19 cellular contexts compared by ENCODE assay signal in the genomic region with DNA sequence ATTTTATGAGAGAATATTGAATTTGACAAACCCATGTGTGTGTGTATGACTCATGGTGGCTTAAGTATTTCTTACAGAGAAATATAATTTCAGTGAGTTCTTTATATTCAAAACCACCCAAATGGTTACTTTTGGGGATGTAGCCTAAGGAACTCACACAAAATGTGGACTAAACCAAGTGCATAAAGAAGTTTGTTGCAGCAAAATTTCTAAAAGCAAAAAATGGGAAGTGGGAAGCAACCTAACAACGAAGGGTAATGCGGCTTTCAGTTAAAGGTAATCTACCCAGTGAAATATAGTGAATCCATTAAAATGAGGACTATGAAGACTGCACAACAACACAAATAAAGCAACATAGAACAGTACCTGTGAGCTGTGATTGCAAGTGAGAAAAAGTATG.
"Had no signal": no experiment of that assay in that cellular context is flagged by ENCODE, and none has a peak within 500 bp of the region (broad histone marks: within the 10 kb centered on the region; RNA-seq: fewer than 3 reads in every experiment).

No MANE protein-coding gene starts in this region.

- H3K36me3 ChIP-seq: left lung, right lobe of liver, tibial artery had no signal

- H3K27me3 Mint-ChIP-seq: brain had no signal

- H3K9me3 Mint-ChIP-seq: activated naive CD4-positive, alpha-beta T cell treated with anti-CD3 and anti-CD28 coated beads, Interleukin-2, amount 50 U/mL, for 72 hours; neural crest cell; stimulated activated naive CD8-positive, alpha-beta T cell treated with anti-CD3 and anti-CD28 coated beads, Interleukin-15, Interleukin-2, amounts not matched to agents 100 ng/mL and 50 ng/mL, for 24 hours had no signal

- DNase-seq: activated T-cell treated with anti-CD3 and anti-CD28 coated beads, Interleukin-2, amount 50 U/mL, for 1 hour; aorta; effector memory CD8-positive, alpha-beta T cell; foreskin melanocyte; immature natural killer cell; left lung; naive thymus-derived CD4-positive, alpha-beta T cell; posterior cingulate gyrus; right lobe of liver; stimulated activated CD4-positive, alpha-beta T cell treated with anti-CD3 and anti-CD28 coated beads, Interleukin-1b, Interleukin-23, amount 100 ng/mL, for 48 hours; tibial artery had no signal

- H3K4me1 ChIP-seq: right lobe of liver, tibial artery had no signal

- H3K4me3 ChIP-seq: hepatocyte, left lung, lung, right lobe of liver, skin epidermis, tibial artery had no signal

- ATAC-seq: activated naive CD4-positive, alpha-beta T cell treated with anti-CD3 and anti-CD28 coated beads, Interleukin-2, amount 50 U/mL, for 72 hours; effector memory CD8-positive, alpha-beta T cell; esophagus mucosa had no signal

- H3K36me3 Mint-ChIP-seq: activated naive CD4-positive, alpha-beta T cell treated with anti-CD3 and anti-CD28 coated beads, Interleukin-2, amount 50 U/mL, for 72 hours; brain; immature natural killer cell; naive thymus-derived CD4-positive, alpha-beta T cell had no signal

- H3K9me3 ChIP-seq: left lung, right lobe of liver, tibial artery had no signal

- H3K27ac ChIP-seq: hepatocyte, right lobe of liver, skin epidermis, tibial artery had no signal

- H3K4me1 Mint-ChIP-seq: brain, immature natural killer cell, neural crest cell had no signal

- H3K27me3 ChIP-seq: hepatocyte, left lung, right lobe of liver, tibial artery had no signal

- H3K4me3 Mint-ChIP-seq: brain; effector memory CD8-positive, alpha-beta T cell; immature natural killer cell; naive thymus-derived CD4-positive, alpha-beta T cell; neural crest cell; stimulated activated naive CD8-positive, alpha-beta T cell treated with anti-CD3 and anti-CD28 coated beads, Interleukin-15, Interleukin-2, amounts not matched to agents 100 ng/mL and 50 ng/mL, for 24 hours had no signal

- H3K27ac Mint-ChIP-seq: activated naive CD4-positive, alpha-beta T cell treated with anti-CD3 and anti-CD28 coated beads, Interleukin-2, amount 50 U/mL, for 72 hours; brain; effector memory CD8-positive, alpha-beta T cell; immature natural killer cell; naive thymus-derived CD4-positive, alpha-beta T cell; stimulated activated naive CD8-positive, alpha-beta T cell treated with anti-CD3 and anti-CD28 coated beads, Interleukin-15, Interleukin-2, amounts not matched to agents 100 ng/mL and 50 ng/mL, for 24 hours had no signal
